Comparison of ENCODE assay signal across 28 cellular contexts in the genomic region with DNA sequence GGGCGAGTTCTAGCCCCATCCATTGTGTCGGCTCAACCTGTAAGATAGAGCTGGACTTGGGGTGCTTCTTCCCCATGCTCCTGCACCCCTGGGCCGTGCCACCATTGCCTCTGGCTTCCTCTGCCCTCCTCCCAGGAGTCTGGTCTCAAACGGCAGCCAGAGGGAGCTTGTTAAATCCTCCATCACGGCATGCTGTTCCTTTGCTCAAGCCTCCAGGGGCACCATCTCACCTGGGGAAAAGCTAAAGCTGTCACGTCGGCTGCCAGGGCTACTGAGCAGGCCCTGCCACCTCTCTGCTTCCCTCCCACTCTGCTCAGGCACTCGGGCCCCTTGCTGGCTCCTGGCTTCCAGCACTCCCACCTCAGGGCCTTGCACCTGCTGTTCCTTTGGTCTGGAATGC.
DNase-seq lines count a peak whose midpoint lies in the region; ATAC-seq, FAIRE-seq and TF ChIP-seq lines count a peak whose summit lies in the region.
"Had no signal": no experiment of that assay in that cellular context is flagged by ENCODE, and none has a peak within 500 bp of the region (broad histone marks: within the 10 kb centered on the region; RNA-seq: fewer than 3 reads in every experiment).

No MANE protein-coding gene starts in this region.

- H2BK120ac ChIP-seq in H1 (replicated peaks; ENCODE audit: low read depth, low read length) = no peak overlapping the region

- H3K36me3 Mint-ChIP-seq in stimulated activated naive B cell treated with anti-CD40 and anti-IgM and Interleukin-4, amounts not matched to agents 10 μg/mL and 1 μg/mL and 100 μg/mL, for 72 hours = peaks cover 21 to 47% of the 10 kb centered on the region in 2 donors
- H3K36me3 Mint-ChIP-seq: type B pancreatic cell had no signal

- no peak overlapping the region for H4K8ac ChIP-seq in H1 (ENCODE audit: extremely low read depth, insufficient read depth, low read length)

- peaks cover 0 to 7% of the 10 kb centered on the region in 2 experiments for H4K20me1 ChIP-seq in H1 (replicated peaks in 1 of 2; ENCODE audit: control insufficient read depth in 1 of 2, insufficient read depth in 2 of 2, low read length in 2 of 2)

- H4K91ac ChIP-seq in H1 (replicated peaks; ENCODE audit: insufficient read length, low read length) = no peak overlapping the region

- H3K9me3 ChIP-seq in H1 (ENCODE audit: insufficient read depth in 2 of 2, low read depth in 1 of 2, low read length in 1 of 2) = no peaks in the 10 kb centered on the region
- H3K9me3 ChIP-seq: adrenal gland; BLaER1 treated with 17β-estradiol and CSF1 and Interleukin-3, amounts not matched to agents 10 nM and 100 nM; body of pancreas; Caco-2; gastroesophageal sphincter; lower lobe of right lung had no signal

- no peak overlapping the region for H3K23ac ChIP-seq in H1 (ENCODE audit: insufficient read length)

- no peaks in the 10 kb centered on the region for H3K27me3 Mint-ChIP-seq in stimulated activated naive CD8-positive, alpha-beta T cell treated with anti-CD3 and anti-CD28 coated beads, Interleukin-15, amount 100 ng/mL, for 72 hours
- no peaks in the 10 kb centered on the region for H3K27me3 Mint-ChIP-seq in stimulated activated naive B cell treated with anti-CD40 and anti-IgM and Interleukin-4, amounts not matched to agents 10 μg/mL and 1 μg/mL and 100 μg/mL, for 72 hours
- H3K27me3 Mint-ChIP-seq: activated CD4-positive, alpha-beta memory T cell treated with anti-CD3 and anti-CD28 coated beads for 36 hours; naive thymus-derived CD8-positive, alpha-beta T cell; type B pancreatic cell had no signal

- H3K4ac ChIP-seq in H1 (replicated peaks; ENCODE audit: insufficient read length, low read depth, low read length) = no peak overlapping the region

- H2BK15ac ChIP-seq in H1 (ENCODE audit: low read length) = no peak overlapping the region

- H3K4me3 ChIP-seq in H1 (ENCODE audit: extremely low read depth in 1 of 4, insufficient read depth in 2 of 4, low read depth in 3 of 4, low read length in 4 of 4) = no peak overlapping the region
- H3K4me3 ChIP-seq: adrenal gland; BLaER1 treated with 17β-estradiol and CSF1 and Interleukin-3, amounts not matched to agents 10 nM and 100 nM; body of pancreas; gastroesophageal sphincter; lower lobe of right lung; SK-N-MC had no signal

- no peak for TF ChIP-seq POLR2A in H1 (IDR thresholded peaks at IDR 0.05; ENCODE audit: control extremely low read depth in 1 of 2, low read depth in 2 of 2, low read length in 2 of 2)

- no peak overlapping the region for H3K4me3 Mint-ChIP-seq in stimulated activated naive CD8-positive, alpha-beta T cell treated with anti-CD3 and anti-CD28 coated beads, Interleukin-15, amount 100 ng/mL, for 72 hours
- no peak overlapping the region for H3K4me3 Mint-ChIP-seq in stimulated activated naive B cell treated with anti-CD40 and anti-IgM and Interleukin-4, amounts not matched to agents 10 μg/mL and 1 μg/mL and 100 μg/mL, for 72 hours
- H3K4me3 Mint-ChIP-seq: activated CD4-positive, alpha-beta memory T cell treated with anti-CD3 and anti-CD28 coated beads for 36 hours; activated T-cell treated with anti-CD3 and anti-CD28 coated beads, Interleukin-2, amount 50 U/mL, for 72 hours; naive thymus-derived CD8-positive, alpha-beta T cell; type B pancreatic cell had no signal

- H3K23me2 ChIP-seq in H1 (ENCODE audit: low read depth, low read length) = no peaks in the 10 kb centered on the region

- in situ Hi-C loops in ACHN (cut with HindIII; ENCODE audit: low pct_ligation_motif_present, low pct_unique_long_range_greater_than_20kb, low sequenced_read_pairs) = no loop called here

- no peak overlapping the region for H3K14ac ChIP-seq in H1 (ENCODE audit: insufficient read length)

- H3K27me3 ChIP-seq in H1 (replicated peaks in 1 of 4; ENCODE audit: control insufficient read depth in 3 of 4, extremely low read depth in 1 of 4, insufficient read depth in 3 of 4, low read length in 3 of 4) = no peaks in the 10 kb centered on the region
- H3K27me3 ChIP-seq: adrenal gland; BLaER1 treated with 17β-estradiol and CSF1 and Interleukin-3, amounts not matched to agents 10 nM and 100 nM; body of pancreas; gastroesophageal sphincter had no signal

- peak; percentile 36 to 61 for TF ChIP-seq RAD21 in H1 (IDR thresholded peaks at IDR 0.05 in 1 of 2, conservative IDR thresholded peaks at IDR 0.05 in 1 of 2; ENCODE audit: low read depth in 2 of 2, low read length in 2 of 2)

- no peaks in the 10 kb centered on the region for H3K9me3 Mint-ChIP-seq in stimulated activated naive CD8-positive, alpha-beta T cell treated with anti-CD3 and anti-CD28 coated beads, Interleukin-15, amount 100 ng/mL, for 72 hours
- H3K9me3 Mint-ChIP-seq in stimulated activated naive B cell treated with anti-CD40 and anti-IgM and Interleukin-4, amounts not matched to agents 10 μg/mL and 1 μg/mL and 100 μg/mL, for 72 hours = no peaks in the 10 kb centered on the region
- H3K9me3 Mint-ChIP-seq: activated CD4-positive, alpha-beta memory T cell treated with anti-CD3 and anti-CD28 coated beads for 36 hours; activated T-cell treated with anti-CD3 and anti-CD28 coated beads, Interleukin-2, amount 50 U/mL, for 72 hours; naive thymus-derived CD8-positive, alpha-beta T cell; type B pancreatic cell had no signal

- H2AFZ ChIP-seq in H1 (ENCODE audit: low read length) = no peak overlapping the region

- POLR2A ChIA-PET in H1 (lab: Charles Lee; ENCODE audit: partially characterized antibody) = interaction anchor here (1.0 kb wide), 1 partner anchor 37 kb away, joined by 3 read pairs; no protein-coding TSS in a partner anchor

- no peaks in the 10 kb centered on the region; a peak in 1 of 7 replicates for H3K4me1 ChIP-seq in H1 (replicated peaks in 1 of 4; ENCODE audit: control insufficient read depth in 3 of 4, insufficient read depth in 4 of 4, low read length in 3 of 4)
- H3K4me1 ChIP-seq: adrenal gland, body of pancreas, Caco-2, gastroesophageal sphincter, lower lobe of right lung had no signal

- no peak overlapping the region for H2BK12ac ChIP-seq in H1 (ENCODE audit: low read depth, low read length)

- no peak overlapping the region for H3K9ac ChIP-seq in H1 (replicated peaks in 1 of 4; ENCODE audit: extremely low read depth in 1 of 4, low read depth in 3 of 4, low read length in 3 of 4)
- H3K9ac ChIP-seq: BLaER1 treated with 17β-estradiol and CSF1 and Interleukin-3, amounts not matched to agents 10 nM and 100 nM had no signal

- intact Hi-C loops in posterior cingulate gyrus (cut with DNase I) = no loop called here

- no peak for TF ChIP-seq EP300 in H1 (IDR thresholded peaks at IDR 0.05; ENCODE audit: borderline replicate concordance in 1 of 2, low read depth in 2 of 2, low read length in 2 of 2)

- H3K79me2 ChIP-seq in H1 (ENCODE audit: control insufficient read depth in 1 of 2, insufficient read depth in 2 of 2, low read length in 2 of 2) = no peaks in the 10 kb centered on the region

- no peak overlapping the region for H4K5ac ChIP-seq in H1 (ENCODE audit: insufficient read length, low read depth, low read length)

- ATAC-seq in stimulated activated naive CD8-positive, alpha-beta T cell treated with anti-CD3 and anti-CD28 coated beads, Interleukin-15, amount 100 ng/mL, for 72 hours = no peak
- no peak for ATAC-seq in stimulated activated naive CD8-positive, alpha-beta T cell treated with anti-CD3 and anti-CD28 coated beads, Interleukin-15, Interleukin-2, amounts not matched to agents 100 U/mL and 50 U/mL, for 24 hours
- ATAC-seq in stimulated activated naive B cell treated with anti-CD40 and anti-IgM and Interleukin-4, amounts not matched to agents 10 μg/mL and 1 μg/mL and 100 μg/mL, for 72 hours (replicated peaks) = no peak
- ATAC-seq in GM21528 (IDR thresholded peaks at IDR 0.05; ENCODE audit: low FRiP score, unreplicated experiment) = no peak
- ATAC-seq: activated T-cell treated with anti-CD3 and anti-CD28 coated beads, Interleukin-2, amount 50 U/mL, for 72 hours; body of pancreas; gastroesophageal sphincter; lower lobe of right lung; naive thymus-derived CD8-positive, alpha-beta T cell had no signal

- 0 out of 8 replicates have a peak, but pooled peaks cover 0 to 2% (median 0%) of the 10 kb centered on the region in 4 experiments for H3K36me3 ChIP-seq in H1 (ENCODE audit: control insufficient read depth in 2 of 4, insufficient read depth in 4 of 4, low read length in 3 of 4)
- H3K36me3 ChIP-seq: adrenal gland had no signal

- H2BK5ac ChIP-seq in H1 (ENCODE audit: low read depth, low read length) = no peak overlapping the region

- no peak overlapping the region for H3K4me2 ChIP-seq in H1 (ENCODE audit: insufficient read depth in 1 of 2, low read depth in 2 of 2, low read length in 2 of 2)
- H3K4me2 ChIP-seq: BLaER1 treated with 17β-estradiol and CSF1 and Interleukin-3, amounts not matched to agents 10 nM and 100 nM had no signal

- H3K4me1 Mint-ChIP-seq in stimulated activated naive CD8-positive, alpha-beta T cell treated with anti-CD3 and anti-CD28 coated beads, Interleukin-15, amount 100 ng/mL, for 72 hours = no peaks in the 10 kb centered on the region
- no peaks in the 10 kb centered on the region for H3K4me1 Mint-ChIP-seq in stimulated activated naive B cell treated with anti-CD40 and anti-IgM and Interleukin-4, amounts not matched to agents 10 μg/mL and 1 μg/mL and 100 μg/mL, for 72 hours

- no peaks in the 10 kb centered on the region for H3K79me1 ChIP-seq in H1 (ENCODE audit: low read depth, low read length)

- H2BK20ac ChIP-seq in H1 (ENCODE audit: low read length) = no peak overlapping the region

- H3K27ac ChIP-seq in H1 (ENCODE audit: low read depth, low read length) = no peak overlapping the region
- H3K27ac ChIP-seq: adrenal gland; BLaER1 treated with 17β-estradiol and CSF1 and Interleukin-3, amounts not matched to agents 10 nM and 100 nM; body of pancreas; gastroesophageal sphincter; lower lobe of right lung; SK-N-MC had no signal

- DNase-seq in stimulated activated naive CD8-positive, alpha-beta T cell treated with anti-CD3 and anti-CD28 coated beads, Interleukin-15, amount 100 ng/mL, for 72 hours = no peak
- no peak for DNase-seq in stimulated activated naive CD8-positive, alpha-beta T cell treated with anti-CD3 and anti-CD28 coated beads, Interleukin-15, Interleukin-2, amounts not matched to agents 100 U/mL and 50 U/mL, for 24 hours
- peak; percentile 56 for DNase-seq in NCI-H2171 (lab: John Stamatoyannopoulos, UW)
- peak in 1 of 2 experiments; percentile 13 for DNase-seq in H1 (ENCODE audit: low read depth in 1 of 2, low spot score in 2 of 2)
- DNase-seq in stimulated activated naive B cell treated with anti-CD40 and anti-IgM and Interleukin-4, amounts not matched to agents 10 μg/mL and 1 μg/mL and 100 μg/mL, for 72 hours = no peak
- DNase-seq in ACHN = no peak
- DNase-seq in posterior cingulate gyrus = no peak
- DNase-seq: activated CD4-positive, alpha-beta memory T cell treated with anti-CD3 and anti-CD28 coated beads for 36 hours; activated CD4-positive, CD25-positive, alpha-beta regulatory T cell treated with anti-CD3 and anti-CD28 coated beads, Interleukin-2, amount 50 U/mL, for 72 hours; activated naive CD4-positive, alpha-beta T cell; activated T-cell treated with anti-CD3 and anti-CD28 coated beads, Interleukin-2, amount 50 U/mL, for 72 hours; adrenal gland; body of pancreas; Caco-2; DMS79; GDM1; lower lobe of right lung; naive thymus-derived CD8-positive, alpha-beta T cell; NCI-H2081; NK-92 treated with Interleukin-12 subunit alpha and Interleukin-12 subunit beta, amount 100 ng/mL, for 24 hours; stimulated activated CD4-positive, alpha-beta T cell treated with anti-CD3 and anti-CD28 coated beads, Interleukin-4, amount 100 ng/mL, for 4 hours had no signal

- 76% methylated on average over 8 of the region's 8 CpGs; no CpG with 5 or more reads in 1 of the 2 experiments for WGBS in H1 (ENCODE audit: extremely low coverage in 1 of 2, insufficient coverage in 1 of 2, insufficient read length in 1 of 2, insufficient replicate concordance in 2 of 2, low coverage in 1 of 2, low lambda C conversion rate in 2 of 2, missing lambda C conversion rate in 1 of 2), 2 experiments

- no peak overlapping the region for H2AK5ac ChIP-seq in H1 (ENCODE audit: low read depth, low read length)

- FAIRE-seq in H1 (lab: Jason Lieb, UNC) = no peak
- FAIRE-seq: HTR-8/SVneo, TTC549 had no signal

- H3K18ac ChIP-seq in H1 (ENCODE audit: extremely low read depth, low read length) = no peak overlapping the region; the same call in 1 of the 2 replicates

- H3K27ac Mint-ChIP-seq in stimulated activated naive CD8-positive, alpha-beta T cell treated with anti-CD3 and anti-CD28 coated beads, Interleukin-15, amount 100 ng/mL, for 72 hours = peak overlapping the region; percentile 28 to 55
- peak overlapping the region; percentile 33 for H3K27ac Mint-ChIP-seq in stimulated activated naive B cell treated with anti-CD40 and anti-IgM and Interleukin-4, amounts not matched to agents 10 μg/mL and 1 μg/mL and 100 μg/mL, for 72 hours
- H3K27ac Mint-ChIP-seq: activated CD4-positive, alpha-beta memory T cell treated with anti-CD3 and anti-CD28 coated beads for 36 hours; activated T-cell treated with anti-CD3 and anti-CD28 coated beads, Interleukin-2, amount 50 U/mL, for 72 hours; type B pancreatic cell had no signal

- CTCF ChIA-PET in H1 (lab: Charles Lee; ENCODE audit: partially characterized antibody) = interaction anchor here (0.6 to 2.6 kb wide), 18 partner anchors 10 to 176 kb away, joined by 3 to 16 read pairs (median 4); no protein-coding TSS in a partner anchor

- no peak overlapping the region for H3K56ac ChIP-seq in H1 (replicated peaks; ENCODE audit: insufficient read length, low read depth, low read length)

- TF ChIP-seq CTCF in H1 (IDR thresholded peaks at IDR 0.05; ENCODE audit: control extremely low read depth in 1 of 3, insufficient read depth in 1 of 3, low read depth in 1 of 3, low read length in 3 of 3) = peak; percentile 50 to 93 (median 68)
